11 cellular contexts compared by ENCODE assay signal in genomic region chr6:150668882-150669476, GRCh38.
DNase-seq lines count a peak whose midpoint lies in the region; ATAC-seq and TF ChIP-seq lines count a peak whose summit lies in the region.
"Had no signal": no experiment of that assay in that cellular context is flagged by ENCODE, and none has a peak within 500 bp of the region (broad histone marks: within the 10 kb centered on the region; RNA-seq: fewer than 3 reads in every experiment).

No MANE protein-coding gene starts in this region.

- ATAC-seq in activated B cell treated with CpG ODN at 0.5 μM for 24 hours (ENCODE audit: low read depth) (no peak), naive B cell (ENCODE audit: low read depth in 2 of 2) (no peak), HG03442 (IDR thresholded peaks at IDR 0.05; ENCODE audit: unreplicated experiment) (no peak), GM21529 (IDR thresholded peaks at IDR 0.05; ENCODE audit: unreplicated experiment) (no peak)

- H3K36me3 ChIP-seq in esophagus (ENCODE audit: control insufficient read depth in 2 of 2, insufficient read depth in 2 of 2, low read length in 1 of 2) (no peaks in the 10 kb centered on the region), thyroid gland (no peaks in the 10 kb centered on the region)
- H3K36me3 ChIP-seq: WERI-Rb-1 had no signal

- WGBS in esophagus, 2 donors = 65 to 67% methylated on average over 5 of the region's 5 CpGs
- 68 to 69% methylated on average over 5 of the region's 5 CpGs for WGBS in thyroid gland, 2 donors

- H3K27ac Mint-ChIP-seq in activated B cell treated with CpG ODN at 0.5 μM for 24 hours = peak overlapping the region; percentile 71
- H3K27ac Mint-ChIP-seq in naive B cell = peak overlapping the region in 5 of 6 donors; percentile 34 to 92 (median 80)
- H3K27ac Mint-ChIP-seq: activated T-cell treated with anti-CD3 and anti-CD28 coated beads, Interleukin-2, amount 50 U/mL, for 24 hours had no signal

- H3K27ac ChIP-seq in esophagus (ENCODE audit: low read depth in 2 of 2, low read length in 1 of 2) (peak overlapping the region; percentile 54 to 66), thyroid gland (peak overlapping the region; percentile 54 to 72 (median 60))
- H3K27ac ChIP-seq: RWPE1, WERI-Rb-1 had no signal

- peaks cover 62% of the 10 kb centered on the region for H3K36me3 Mint-ChIP-seq in activated B cell treated with CpG ODN at 0.5 μM for 24 hours (ENCODE audit: low read depth)
- peaks cover 2 to 6% of the 10 kb centered on the region in 2 donors for H3K36me3 Mint-ChIP-seq in naive B cell

- H3K4me1 ChIP-seq in esophagus (ENCODE audit: control insufficient read depth in 2 of 2, insufficient read depth in 2 of 2, low read length in 1 of 2) (peaks cover 0 to 6% of the 10 kb centered on the region in 2 donors), thyroid gland (peaks cover 17 to 32% of the 10 kb centered on the region in 2 donors)

- TF ChIP-seq POLR2A in thyroid gland (IDR thresholded peaks at IDR 0.05) = no peak

- H3K4me3 Mint-ChIP-seq in activated B cell treated with CpG ODN at 0.5 μM for 24 hours (no peak overlapping the region), naive B cell (no peak overlapping the region)
- H3K4me3 Mint-ChIP-seq: activated T-cell treated with anti-CD3 and anti-CD28 coated beads, Interleukin-2, amount 50 U/mL, for 24 hours had no signal

- H3K9me3 Mint-ChIP-seq in activated B cell treated with CpG ODN at 0.5 μM for 24 hours (no peaks in the 10 kb centered on the region), naive B cell (no peaks in the 10 kb centered on the region)
- H3K9me3 Mint-ChIP-seq: activated T-cell treated with anti-CD3 and anti-CD28 coated beads, Interleukin-2, amount 50 U/mL, for 24 hours had no signal

- H3K27me3 Mint-ChIP-seq in activated B cell treated with CpG ODN at 0.5 μM for 24 hours (no peaks in the 10 kb centered on the region), naive B cell (no peaks in the 10 kb centered on the region)
- H3K27me3 Mint-ChIP-seq: activated T-cell treated with anti-CD3 and anti-CD28 coated beads, Interleukin-2, amount 50 U/mL, for 24 hours had no signal

- no peak for TF ChIP-seq CTCF in activated B cell treated with CpG ODN at 0.5 μM for 24 hours (IDR thresholded peaks at IDR 0.05)
- no peak for TF ChIP-seq CTCF in thyroid gland (IDR thresholded peaks at IDR 0.05)

- H3K27me3 ChIP-seq in esophagus (ENCODE audit: control insufficient read depth in 1 of 2, insufficient read depth in 2 of 2, low read length in 2 of 2) = no peaks in the 10 kb centered on the region
- no peaks in the 10 kb centered on the region for H3K27me3 ChIP-seq in thyroid gland

- CTCF ChIA-PET in activated B cell treated with CpG ODN at 0.5 μM for 24 hours (lab: Charles Lee) = interaction anchor here (0.7 kb wide), 1 partner anchor 48 kb away, joined by 4 read pairs; no protein-coding TSS in a partner anchor

- intact Hi-C loops in activated B cell treated with CpG ODN at 0.5 μM for 24 hours (cut with micrococcal nuclease) (no loop called here), thyroid gland (cut with DNase I) (no loop called here)

- DNase-seq in activated B cell treated with CpG ODN at 0.5 μM for 24 hours (no peak), naive B cell (no peak), thyroid gland (no peak), medulla oblongata (ENCODE audit: extremely low spot score) (no peak)
- DNase-seq in stimulated activated CD4-positive, alpha-beta T cell treated with anti-CD3 and anti-CD28 coated beads, Interleukin-1b, Interleukin-23, amount 100 ng/mL, for 48 hours = no peak
- DNase-seq: activated T-cell treated with anti-CD3 and anti-CD28 coated beads, Interleukin-2, amount 50 U/mL, for 24 hours; WERI-Rb-1 had no signal

- H3K4me3 ChIP-seq in esophagus (ENCODE audit: low read depth in 1 of 2, low read length in 2 of 2) (no peak overlapping the region), thyroid gland (replicated peaks in 1 of 3) (no peak overlapping the region)

- no peaks in the 10 kb centered on the region for H3K9me3 ChIP-seq in esophagus (ENCODE audit: control insufficient read depth in 2 of 2, insufficient read depth in 1 of 2, low read depth in 1 of 2, low read length in 1 of 2)
- no peaks in the 10 kb centered on the region for H3K9me3 ChIP-seq in thyroid gland

- H3K4me1 Mint-ChIP-seq in activated B cell treated with CpG ODN at 0.5 μM for 24 hours (peaks cover 66% of the 10 kb centered on the region), naive B cell (peaks cover 52 to 71% (median 68%) of the 10 kb centered on the region in 3 donors)

- POLR2A ChIA-PET in activated B cell treated with CpG ODN at 0.5 μM for 24 hours (lab: Charles Lee) = interaction anchor here (0.6 to 1.1 kb wide), 2 partner anchors 30 to 70 kb away, joined by 3 to 7 read pairs; no protein-coding TSS in a partner anchor
